ENCODE assay signal across 19 cellular contexts in genomic region chr5:72293495-72294055, GRCh38. TPM values are rescaled to one million over a fixed set of nuclear protein-coding genes. Genes with fewer than 3 reads are reported as not detected.
DNase-seq lines count a peak whose midpoint lies in the region; ATAC-seq and TF ChIP-seq lines count a peak whose summit lies in the region.
"Had no signal": no experiment of that assay in that cellular context is flagged by ENCODE, and none has a peak within 500 bp of the region (broad histone marks: within the 10 kb centered on the region; RNA-seq: fewer than 3 reads in every experiment).

No MANE protein-coding gene starts in this region.

- ATAC-seq in left cardiac atrium: no peak
- ATAC-seq in HG03521 (IDR thresholded peaks at IDR 0.05; ENCODE audit: unreplicated experiment): no peak
- ATAC-seq in upper lobe of right lung: no peak
- ATAC-seq: activated CD4-positive, alpha-beta T cell treated with anti-CD3 and anti-CD28 coated beads for 36 hours; naive thymus-derived CD8-positive, alpha-beta T cell had no signal

- H2AFZ ChIP-seq in Karpas-422 (ENCODE audit: low read length): no peak overlapping the region
- H2AFZ ChIP-seq: PC-9 had no signal

- H4K20me1 ChIP-seq in Karpas-422 (ENCODE audit: insufficient read depth, low read depth, low read length): no peaks in the 10 kb centered on the region

- H3K27ac ChIP-seq in left ventricle myocardium inferior (replicated peaks) (peak overlapping the region; percentile 46), Karpas-422 (ENCODE audit: low read length) (peak overlapping the region; percentile 93), tibial artery (peak overlapping the region; percentile 51), upper lobe of right lung (no peak overlapping the region)
- H3K27ac ChIP-seq: PC-9 had no signal

- H3K4me2 ChIP-seq in Karpas-422 (ENCODE audit: low read depth, low read length, poor library complexity, severe bottlenecking): peak overlapping the region; percentile 61
- H3K4me2 ChIP-seq: PC-9 had no signal

- peak overlapping the region; percentile 41 for H3K9ac ChIP-seq in Karpas-422 (ENCODE audit: low read length)
- H3K9ac ChIP-seq in adipocyte (ENCODE audit: low read length): peak overlapping the region; percentile 38

- no peaks in the 10 kb centered on the region for H3K9me2 ChIP-seq in Karpas-422 (replicated peaks; ENCODE audit: insufficient read depth, low read length)

- H3K27me3 ChIP-seq in left ventricle myocardium inferior (ENCODE audit: low read depth) (no peaks in the 10 kb centered on the region), Karpas-422 (ENCODE audit: low read length) (no peaks in the 10 kb centered on the region), adipocyte (replicated peaks; ENCODE audit: control insufficient read depth, insufficient read depth, low read length) (no peaks in the 10 kb centered on the region), tibial artery (no peaks in the 10 kb centered on the region), upper lobe of right lung (no peaks in the 10 kb centered on the region)
- H3K27me3 ChIP-seq: MG63 had no signal

- no peak for DNase-seq in left ventricle myocardium inferior
- no peak for DNase-seq in left cardiac atrium
- DNase-seq in Karpas-422: peak; percentile 69
- DNase-seq in adipocyte (ENCODE audit: low read depth): no peak
- no peak for DNase-seq in tibial artery
- no peak for DNase-seq in stimulated activated naive CD4-positive, alpha-beta T cell treated with Interleukin-2 at 50 U/mL for 16 hours (lab: John Stamatoyannopoulos, UW)
- DNase-seq in upper lobe of right lung: no peak
- DNase-seq: activated CD4-positive, alpha-beta T cell treated with anti-CD3 and anti-CD28 coated beads for 36 hours; activated naive CD4-positive, alpha-beta T cell treated with Interleukin-2 at 50 U/mL for 16 hours; activated T-cell treated with anti-CD3 and anti-CD28 coated beads, Interleukin-2, amount 50 U/mL, for 48 hours; MG63; naive thymus-derived CD8-positive, alpha-beta T cell; NCI-H774; PC-9; retina; stimulated activated CD4-positive, alpha-beta T cell treated with anti-CD3 and anti-CD28 coated beads, Interleukin-12 subunit alpha, Interleukin-12 subunit beta, amount 100 ng/mL, for 4 hours; stimulated activated CD4-positive, alpha-beta T cell treated with anti-CD3 and anti-CD28 coated beads, Interleukin-4, amount 100 ng/mL, for 4 hours; T-helper 1 cell had no signal

- TF ChIP-seq CTCF in left ventricle myocardium inferior (IDR thresholded peaks at IDR 0.05; ENCODE audit: borderline replicate concordance) (no peak), tibial artery (IDR thresholded peaks at IDR 0.05) (no peak), upper lobe of right lung (IDR thresholded peaks at IDR 0.05) (no peak)

- H3K9me3 ChIP-seq in left ventricle myocardium inferior (replicated peaks): no peaks in the 10 kb centered on the region
- no peaks in the 10 kb centered on the region for H3K9me3 ChIP-seq in Karpas-422 (ENCODE audit: low read length)
- no peaks in the 10 kb centered on the region for H3K9me3 ChIP-seq in adipocyte (ENCODE audit: control insufficient read depth, low read length)
- no peaks in the 10 kb centered on the region for H3K9me3 ChIP-seq in tibial artery
- no peaks in the 10 kb centered on the region for H3K9me3 ChIP-seq in upper lobe of right lung
- H3K9me3 ChIP-seq: MG63 had no signal

- intact Hi-C loops in left ventricle myocardium inferior (cut with micrococcal nuclease): no loop called here
- intact Hi-C loops in left cardiac atrium (cut with DNase I): no loop called here
- intact Hi-C loops in tibial artery (cut with DNase I; ENCODE audit: low total_unique reads): no loop called here
- intact Hi-C loops in upper lobe of right lung (cut with DNase I): no loop called here

- H3K4me3 ChIP-seq in left ventricle myocardium inferior (no peak overlapping the region), Karpas-422 (ENCODE audit: low read length) (0 out of 2 replicates have a peak overlapping the region, but pooled peaks have one; percentile 10), adipocyte (ENCODE audit: low read length) (no peak overlapping the region), tibial artery (no peak overlapping the region), upper lobe of right lung (no peak overlapping the region)
- H3K4me3 ChIP-seq: MG63, PC-9 had no signal

- H3K36me3 ChIP-seq in left ventricle myocardium inferior (peaks cover 23% of the 10 kb centered on the region), Karpas-422 (ENCODE audit: insufficient read depth, low read length) (peaks cover 36% of the 10 kb centered on the region; the same call in 1 of the 2 replicates), adipocyte (ENCODE audit: control insufficient read depth, insufficient read depth, low read length, severe bottlenecking) (peaks cover 20% of the 10 kb centered on the region), tibial artery (peaks cover 0 to 3% (median 3%) of the 10 kb centered on the region in 3 donors), upper lobe of right lung (peaks cover 19% of the 10 kb centered on the region)

- H3K79me2 ChIP-seq in Karpas-422 (ENCODE audit: low read length): peaks cover 76% of the 10 kb centered on the region

- peaks cover 26% of the 10 kb centered on the region for H3K4me1 ChIP-seq in left ventricle myocardium inferior
- peaks cover 99% of the 10 kb centered on the region for H3K4me1 ChIP-seq in Karpas-422 (ENCODE audit: low read length)
- peaks cover 33% of the 10 kb centered on the region for H3K4me1 ChIP-seq in adipocyte (ENCODE audit: control insufficient read depth, insufficient read depth, low read length)
- peaks cover 0 to 81% (median 9%) of the 10 kb centered on the region in 4 donors for H3K4me1 ChIP-seq in tibial artery
- no peaks in the 10 kb centered on the region for H3K4me1 ChIP-seq in upper lobe of right lung

RNA-seq across cellular contexts. Expression of gene MRPS27, which starts 26.5 kb away (rescaled TPM):
- total RNA-seq in left ventricle myocardium inferior (72.0 TPM), left cardiac atrium (10 to 100 TPM; 46.0 to 50.1 TPM), upper lobe of right lung (34.2 TPM)
- total RNA-seq in Karpas-422 (2014; rRNA removed; shearing (Covaris generic); ENCODE audit: low replicate concordance): 87.4 and 120 TPM in 2 replicates

RNA-seq across cellular contexts. Expression of gene PTCD2, which starts 26.6 kb away (rescaled TPM):
- 18.2 TPM for total RNA-seq in left ventricle myocardium inferior
- 10 to 100 TPM in 1 of 2 donors, 1 to 10 TPM in 1; 8.5 to 12.4 TPM for total RNA-seq in left cardiac atrium
- total RNA-seq in Karpas-422 (2014; rRNA removed; shearing (Covaris generic); ENCODE audit: low replicate concordance): 9.2 and 24.9 TPM in 2 replicates
- total RNA-seq in upper lobe of right lung: 6.5 TPM
